1 cellular context compared by ENCODE assay signal in the genomic region with DNA sequence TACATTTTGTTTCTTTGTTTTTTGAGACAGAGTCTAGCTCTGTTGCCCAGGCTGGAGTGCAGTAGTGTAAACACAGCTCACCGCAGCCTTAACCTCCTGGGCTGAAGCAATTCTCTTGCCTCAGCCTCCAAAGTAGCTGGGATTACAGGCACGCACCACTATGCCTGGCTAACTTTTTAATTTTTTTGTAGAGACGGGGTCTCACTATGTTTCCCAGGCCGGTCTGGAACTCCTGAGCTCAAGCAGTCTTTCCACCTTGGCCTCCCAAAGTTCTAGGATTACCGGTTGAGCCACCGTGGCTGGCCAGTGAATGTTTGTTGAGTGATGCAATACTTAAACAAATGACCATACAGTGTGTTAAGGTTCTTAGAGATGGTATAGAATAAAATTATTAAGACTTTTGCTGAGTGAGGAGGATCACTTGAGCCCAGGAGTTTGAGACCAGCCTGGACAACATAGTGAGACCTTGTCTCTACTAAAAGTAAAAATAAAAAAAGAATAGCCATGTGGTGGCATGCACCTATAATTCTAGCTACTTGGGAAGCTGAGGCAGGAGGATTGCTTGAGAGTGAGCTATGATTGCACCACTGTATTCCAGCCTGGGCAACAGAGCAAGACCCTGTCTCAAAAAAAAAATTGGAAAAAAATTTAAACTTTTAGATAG.
A peak's percentile ranks its signal among the peaks of the same experiment; 100 is the strongest.
TF ChIP-seq lines count a peak whose summit lies in the region.

No MANE protein-coding gene starts in this region.

TF ChIP-seq in HEK293, 187 proteins besides CTCF, POLR2A, EP300 and RAD21:
- peak; percentile 41; the same call in 1 of the 2 replicates for TF ChIP-seq ZNF121 (tag by site-specific recombination; IDR thresholded peaks at IDR 0.05)
- no peak for TF ChIP-seq ZNF555 (tag by site-specific recombination; conservative IDR thresholded peaks at IDR 0.05)
- TF ChIP-seq HOXD13 (CRISPR knock-in tag; IDR thresholded peaks at IDR 0.05; ENCODE audit: borderline replicate concordance) = no peak
